Comparison of ENCODE assay signal across 8 cellular contexts in genomic region chr17:45584092-45585036, GRCh38.
DNase-seq lines count a peak whose midpoint lies in the region; ATAC-seq and TF ChIP-seq lines count a peak whose summit lies in the region.

No MANE protein-coding gene starts in this region.

- TF ChIP-seq CTCF in AG04450 (IDR thresholded peaks at IDR 0.05; ENCODE audit: low read depth, low read length) (no peak), mesothelial cell of epicardium (IDR thresholded peaks at IDR 0.05; ENCODE audit: unreplicated experiment) (no peak)

- H3K9me3 ChIP-seq in AG04450 (ENCODE audit: control insufficient read depth, insufficient read depth, low read length) = no peaks in the 10 kb centered on the region

- H3K27ac Mint-ChIP-seq in effector memory CD8-positive, alpha-beta T cell = peak overlapping the region; percentile 96 to 98
- peak overlapping the region; percentile 93 for H3K27ac Mint-ChIP-seq in mesothelial cell of epicardium

- ATAC-seq in GM19397 (IDR thresholded peaks at IDR 0.05; ENCODE audit: unreplicated experiment) = peak; percentile 67
- ATAC-seq in HG03521 (IDR thresholded peaks at IDR 0.05; ENCODE audit: unreplicated experiment) = peak; percentile 61
- ATAC-seq in effector memory CD8-positive, alpha-beta T cell (replicated peaks) = peak; percentile 62

- H3K27me3 ChIP-seq in AG04450 (ENCODE audit: control insufficient read depth, insufficient read depth, low read length) = no peaks in the 10 kb centered on the region

- DNase-seq in AG04450 (ENCODE audit: low read depth, low spot score) = no peak
- peak; percentile 69 for DNase-seq in activated CD4-positive, alpha-beta T cell treated with anti-CD3 and anti-CD28 coated beads, Interleukin-2, amount 50 U/mL, for 1 hour
- DNase-seq in effector memory CD8-positive, alpha-beta T cell = peak; percentile 64 to 70 (median 67)
- peak; percentile 43 to 74 for DNase-seq in mesothelial cell of epicardium (ENCODE audit: low spot score in 2 of 2, unreplicated experiment in 2 of 2)
- DNase-seq in stimulated activated CD8-positive, alpha-beta memory T cell treated with anti-CD3 and anti-CD28 coated beads, Interleukin-4, amount 100 ng/mL, for 24 hours (ENCODE audit: low read depth) = peak; percentile 52
- no peak for DNase-seq in amygdala (lab: John Stamatoyannopoulos, UW)

- POLR2A ChIA-PET in AG04450 (lab: Yijun Ruan, JAX) = no interaction called here

- H3K27me3 Mint-ChIP-seq in effector memory CD8-positive, alpha-beta T cell = no peaks in the 10 kb centered on the region
- H3K27me3 Mint-ChIP-seq in mesothelial cell of epicardium (ENCODE audit: low read depth) = peaks cover 5% of the 10 kb centered on the region

- peak overlapping the region; percentile 75 for H3K27ac ChIP-seq in AG04450 (ENCODE audit: low read depth, low read length)

- H3K9me3 Mint-ChIP-seq in effector memory CD8-positive, alpha-beta T cell = no peaks in the 10 kb centered on the region
- H3K9me3 Mint-ChIP-seq in mesothelial cell of epicardium = peaks cover 4% of the 10 kb centered on the region

- H3K4me1 Mint-ChIP-seq in effector memory CD8-positive, alpha-beta T cell (ENCODE audit: low read depth in 2 of 2) = peaks cover 24 to 42% of the 10 kb centered on the region in 2 donors
- peaks cover 30% of the 10 kb centered on the region for H3K4me1 Mint-ChIP-seq in mesothelial cell of epicardium

- CTCF ChIA-PET in AG04450 (lab: Charles Lee) = no interaction called here

- peak overlapping the region; percentile 93 to 96 for H3K4me3 Mint-ChIP-seq in effector memory CD8-positive, alpha-beta T cell
- peak overlapping the region; percentile 95 for H3K4me3 Mint-ChIP-seq in mesothelial cell of epicardium

- peak overlapping the region; percentile 96 for H3K4me3 ChIP-seq in AG04450 (ENCODE audit: low read depth, low read length)

- peaks cover 46% of the 10 kb centered on the region for H3K36me3 Mint-ChIP-seq in effector memory CD8-positive, alpha-beta T cell (ENCODE audit: insufficient read depth)
- peaks cover 10% of the 10 kb centered on the region for H3K36me3 Mint-ChIP-seq in mesothelial cell of epicardium

Comparison
In these comparisons a context has a peak if more than half of its experiments do, and no peak if none do; other contexts are left out.
1. DNase-seq: peak in activated CD4-positive, alpha-beta T cell treated with anti-CD3 and anti-CD28 coated beads, Interleukin-2, amount 50 U/mL, for 1 hour (single experiment), effector memory CD8-positive, alpha-beta T cell (3 of 3), mesothelial cell of epicardium (2 of 2) and stimulated activated CD8-positive, alpha-beta memory T cell treated with anti-CD3 and anti-CD28 coated beads, Interleukin-4, amount 100 ng/mL, for 24 hours (single experiment); none in AG04450 (single experiment) and amygdala (0 of 56).
2. Peak in every context shown above with its lines, with median percentiles within 50 percentile points of each other: ATAC-seq.